In genomic region chr2:47065771-47066380, GRCh38 we compare ENCODE assay signal across 8 cellular contexts.
A peak's percentile ranks its signal among the peaks of the same experiment; 100 is the strongest.
DNase-seq lines count a peak whose midpoint lies in the region; ATAC-seq, FAIRE-seq and TF ChIP-seq lines count a peak whose summit lies in the region.

No MANE protein-coding gene starts in this region.

- H3K27ac ChIP-seq in heart right ventricle (peak overlapping the region in 8 of 10 donors; percentile 1 to 96 (median 49)), small intestine (ENCODE audit: low read depth in 1 of 2, low read length in 1 of 2) (peak overlapping the region in 1 of 2 donors; percentile 82)

- no peak overlapping the region for H3K4me3 ChIP-seq in heart right ventricle
- no peak overlapping the region for H3K4me3 ChIP-seq in small intestine (ENCODE audit: low read depth in 1 of 2, low read length in 2 of 2)

- H3K9me3 ChIP-seq in heart right ventricle, result no peaks in the 10 kb centered on the region
- no peaks in the 10 kb centered on the region for H3K9me3 ChIP-seq in small intestine (ENCODE audit: control insufficient read depth, low read depth)

- peaks cover 15% of the 10 kb centered on the region for H3K4me1 Mint-ChIP-seq in activated T-helper 17 cell treated with anti-CD3 and anti-CD28 coated beads, Interleukin-2, amount 50 U/mL, for 72 hours

- no peak for FAIRE-seq in small intestine (lab: Jason Lieb, UNC)

- TF ChIP-seq CTCF in heart right ventricle (IDR thresholded peaks at IDR 0.05), result no peak

- H3K9me3 Mint-ChIP-seq in activated T-helper 17 cell treated with anti-CD3 and anti-CD28 coated beads, Interleukin-2, amount 50 U/mL, for 72 hours, result no peaks in the 10 kb centered on the region

- peaks cover 40 to 86% (median 78%) of the 10 kb centered on the region in 9 donors for H3K4me1 ChIP-seq in heart right ventricle
- peaks cover 9 to 28% of the 10 kb centered on the region in 2 donors for H3K4me1 ChIP-seq in small intestine (ENCODE audit: control insufficient read depth in 2 of 2, insufficient read depth in 1 of 2, low read depth in 1 of 2, low read length in 1 of 2)

- intact Hi-C loops in heart right ventricle (cut with DNase I), result no loop called here

- H3K27me3 ChIP-seq in heart right ventricle, result no peaks in the 10 kb centered on the region
- no peaks in the 10 kb centered on the region for H3K27me3 ChIP-seq in small intestine (ENCODE audit: control insufficient read depth in 2 of 2, insufficient read depth in 2 of 2, low read length in 2 of 2)

- H3K27me3 Mint-ChIP-seq in activated T-helper 17 cell treated with anti-CD3 and anti-CD28 coated beads, Interleukin-2, amount 50 U/mL, for 72 hours, result no peaks in the 10 kb centered on the region

- peak; percentile 54 for DNase-seq in ELF-1 (ENCODE audit: low read depth, low spot score)
- no peak for DNase-seq in heart right ventricle
- DNase-seq in small intestine, result peak; percentile 73
- no peak for DNase-seq in midbrain (lab: John Stamatoyannopoulos, UW)
- DNase-seq in NCI-H69 (lab: John Stamatoyannopoulos, UW), result no peak
- DNase-seq in NOMO-1 (lab: John Stamatoyannopoulos, UW; ENCODE audit: unreplicated experiment in 2 of 2), result no peak
- no peak for DNase-seq in activated gamma-delta T cell (lab: John Stamatoyannopoulos, UW)

- ATAC-seq in activated T-helper 17 cell treated with anti-CD3 and anti-CD28 coated beads, Interleukin-2, amount 50 U/mL, for 72 hours (replicated peaks), result no peak
- ATAC-seq in heart right ventricle, result peak in 1 of 8 donors; percentile 6

- 37 to 44% methylated on average over 4 of the region's 4 CpGs for WGBS in heart right ventricle, 2 donors
- WGBS in small intestine, 3 donors, result 52 to 62% (median 58%) methylated on average over 4 of the region's 4 CpGs

- H3K4me3 Mint-ChIP-seq in activated T-helper 17 cell treated with anti-CD3 and anti-CD28 coated beads, Interleukin-2, amount 50 U/mL, for 72 hours, result no peak overlapping the region

- peaks cover 56% of the 10 kb centered on the region for H3K36me3 Mint-ChIP-seq in activated T-helper 17 cell treated with anti-CD3 and anti-CD28 coated beads, Interleukin-2, amount 50 U/mL, for 72 hours (ENCODE audit: low read depth)

- H3K27ac Mint-ChIP-seq in activated T-helper 17 cell treated with anti-CD3 and anti-CD28 coated beads, Interleukin-2, amount 50 U/mL, for 72 hours, result peak overlapping the region; percentile 13

- H3K36me3 ChIP-seq in heart right ventricle (peaks cover 0 to 41% (median 0%) of the 10 kb centered on the region in 9 donors), small intestine (ENCODE audit: control insufficient read depth in 2 of 2, insufficient read depth in 2 of 2, low read length in 2 of 2) (peaks cover 0 to 11% of the 10 kb centered on the region in 2 donors)

Comparison
In these comparisons a context has a peak if more than half of its experiments do, and no peak if none do; other contexts are left out.
1. DNase-seq: peak in ELF-1 (single experiment) and small intestine (single experiment); none in heart right ventricle (0 of 2), midbrain (single experiment), NCI-H69 (single experiment), NOMO-1 (0 of 2) and activated gamma-delta T cell (single experiment).